8 cellular contexts compared by ENCODE assay signal in genomic region chr9:87497604-87498045, GRCh38. TPM values are rescaled to one million over a fixed set of nuclear protein-coding genes. Genes with fewer than 3 reads are reported as not detected.
A peak's percentile ranks its signal among the peaks of the same experiment; 100 is the strongest.
DNase-seq lines count a peak whose midpoint lies in the region; ATAC-seq, FAIRE-seq and TF ChIP-seq lines count a peak whose summit lies in the region.

DAPK1 (plus strand) TSS chr9:87497867; CDS start chr9:87499078, 1,211 bp downstream.

- H3K4me3 ChIP-seq in mammary epithelial cell (replicated peaks in 1 of 3; ENCODE audit: insufficient read depth in 1 of 3, low read depth in 2 of 3, low read length in 3 of 3) (peak within 1 kb of the TSS; percentile 57 to 77 (median 69)), small intestine (ENCODE audit: low read depth in 1 of 2, low read length in 2 of 2) (peak within 1 kb of the TSS; percentile 42 to 60)

- H3K4me2 ChIP-seq in mammary epithelial cell (ENCODE audit: insufficient read depth, low read depth, low read length): peak within 1 kb of the TSS; percentile 99

- no CpG with 5 or more reads among the region's 55 CpGs for WGBS in mammary epithelial cell (ENCODE audit: low coverage, missing lambda C conversion rate)
- WGBS in small intestine, 3 donors: 0 to 2% (median 1%) methylated on average over 47 to 55 of the region's 55 CpGs

- H3K79me2 ChIP-seq in mammary epithelial cell (ENCODE audit: insufficient read depth, low read length): no peaks in the 10 kb centered on the region

- H3K4me1 Mint-ChIP-seq in activated CD4-positive, alpha-beta T cell treated with anti-CD3 and anti-CD28 coated beads, Interleukin-2, amount 10 ng/mL, durations not matched to agents 24 days and 14 days: peaks cover 10% of the 10 kb centered on the region

- FAIRE-seq in small intestine (lab: Jason Lieb, UNC): no peak

- intact Hi-C loops in activated CD4-positive, alpha-beta T cell treated with anti-CD3 and anti-CD28 coated beads, Interleukin-2, amount 10 ng/mL, durations not matched to agents 24 days and 14 days (cut with micrococcal nuclease): no loop called here
- intact Hi-C loops in mammary epithelial cell (cut with micrococcal nuclease): loop anchor here (1.0 kb wide), 2 partner anchors 160 to 166 kb away; no protein-coding TSS in a partner anchor

- H3K27ac ChIP-seq in mammary epithelial cell (ENCODE audit: insufficient read depth, low read depth, low read length) (no peak within 1 kb of the TSS), small intestine (ENCODE audit: low read depth in 1 of 2, low read length in 1 of 2) (peak within 1 kb of the TSS; percentile 5 to 80)

- H3K27ac Mint-ChIP-seq in activated CD4-positive, alpha-beta T cell treated with anti-CD3 and anti-CD28 coated beads, Interleukin-2, amount 10 ng/mL, durations not matched to agents 24 days and 14 days: no peak within 1 kb of the TSS

- H3K9me3 Mint-ChIP-seq in activated CD4-positive, alpha-beta T cell treated with anti-CD3 and anti-CD28 coated beads, Interleukin-2, amount 10 ng/mL, durations not matched to agents 24 days and 14 days: no peaks in the 10 kb centered on the region

- H3K27me3 ChIP-seq in mammary epithelial cell (ENCODE audit: insufficient read depth, low read length): peaks cover 7% of the 10 kb centered on the region
- peaks cover 0 to 9% of the 10 kb centered on the region in 2 donors for H3K27me3 ChIP-seq in small intestine (ENCODE audit: control insufficient read depth in 2 of 2, insufficient read depth in 2 of 2, low read length in 2 of 2)

- peak within 1 kb of the TSS; percentile 61 for H3K4me3 Mint-ChIP-seq in activated CD4-positive, alpha-beta T cell treated with anti-CD3 and anti-CD28 coated beads, Interleukin-2, amount 10 ng/mL, durations not matched to agents 24 days and 14 days

- ATAC-seq in HG02588 (IDR thresholded peaks at IDR 0.05; ENCODE audit: unreplicated experiment) (peak; percentile 56), HG02623 (IDR thresholded peaks at IDR 0.05; ENCODE audit: unreplicated experiment) (no peak)

- no peak within 1 kb of the TSS for H3K9ac ChIP-seq in mammary epithelial cell (ENCODE audit: insufficient read depth, low read length)

- in situ Hi-C loops in mammary epithelial cell (cut with MboI; ENCODE audit: low sequenced_read_pairs in 2 of 2): no loop called here

- H4K20me1 ChIP-seq in mammary epithelial cell (ENCODE audit: insufficient read depth, low read length): no peaks in the 10 kb centered on the region

- H3K36me3 Mint-ChIP-seq in activated CD4-positive, alpha-beta T cell treated with anti-CD3 and anti-CD28 coated beads, Interleukin-2, amount 10 ng/mL, durations not matched to agents 24 days and 14 days (ENCODE audit: low read depth): no peaks in the 10 kb centered on the region

- CTCF ChIA-PET in mammary epithelial cell (lab: Charles Lee; ENCODE audit: low non-redundant PET): interaction anchor here (0.7 to 1.5 kb wide), 2 partner anchors 58 to 160 kb away, joined by 3 read pairs; no protein-coding TSS in a partner anchor

- DNase-seq in activated CD4-positive, alpha-beta T cell treated with anti-CD3 and anti-CD28 coated beads, Interleukin-2, amount 10 ng/mL, durations not matched to agents 24 days and 14 days: peak; percentile 60
- DNase-seq in activated CD4-positive, alpha-beta T cell treated with anti-CD3 and anti-CD28 coated beads for 4 hours: no peak
- DNase-seq in NCI-H526 treated with DMSO at 0.1 percent for 48 hours (lab: John Stamatoyannopoulos, UW) (peak; percentile 45), mammary epithelial cell (peak; percentile 44), islet precursor cell (peak; percentile 93), small intestine (peak; percentile 79)

- peaks cover 18% of the 10 kb centered on the region for H3K4me1 ChIP-seq in mammary epithelial cell (ENCODE audit: insufficient read depth, low read length)
- no peaks in the 10 kb centered on the region for H3K4me1 ChIP-seq in small intestine (ENCODE audit: control insufficient read depth in 2 of 2, insufficient read depth in 1 of 2, low read depth in 1 of 2, low read length in 1 of 2)

- no TSS peak for BruUV-seq in mammary epithelial cell (replicated peaks; lab: Mats Ljungman, UMichigan)

- peak within 1 kb of the TSS; percentile 92 for H2AFZ ChIP-seq in mammary epithelial cell (ENCODE audit: low read depth, low read length)

- dilution Hi-C loops in mammary epithelial cell (cut with HindIII; ENCODE audit: low sequenced_read_pairs): no loop called here

- TF ChIP-seq CTCF in mammary epithelial cell (conservative IDR thresholded peaks at IDR 0.05 in 1 of 2, IDR thresholded peaks at IDR 0.05 in 1 of 2; ENCODE audit: extremely low read depth in 1 of 2, insufficient read depth in 1 of 2, low read depth in 1 of 2, low read length in 2 of 2): no peak

- no peaks in the 10 kb centered on the region for H3K36me3 ChIP-seq in mammary epithelial cell (ENCODE audit: insufficient read depth, low read length)
- no peaks in the 10 kb centered on the region for H3K36me3 ChIP-seq in small intestine (ENCODE audit: control insufficient read depth in 2 of 2, insufficient read depth in 2 of 2, low read length in 2 of 2)

- H3K27me3 Mint-ChIP-seq in activated CD4-positive, alpha-beta T cell treated with anti-CD3 and anti-CD28 coated beads, Interleukin-2, amount 10 ng/mL, durations not matched to agents 24 days and 14 days: peaks cover 57% of the 10 kb centered on the region

- H3K9me3 ChIP-seq in mammary epithelial cell (replicated peaks; ENCODE audit: insufficient read depth, low read length) (no peaks in the 10 kb centered on the region), small intestine (ENCODE audit: control insufficient read depth, low read depth) (no peaks in the 10 kb centered on the region)

RNA-seq across cellular contexts. Expression of gene DAPK1, which starts in this region (rescaled TPM):
- total RNA-seq in activated CD4-positive, alpha-beta T cell treated with anti-CD3 and anti-CD28 coated beads, Interleukin-2, amount 10 ng/mL, durations not matched to agents 24 days and 14 days: 2.2 and 3.6 TPM in 2 replicates
- total RNA-seq in mammary epithelial cell: 10 to 100 TPM; 17.1 to 33.3 TPM
- polyA plus RNA-seq in mammary epithelial cell: 3.7 TPM
- 18.0 TPM for polyA minus RNA-seq in mammary epithelial cell
- 10 to 100 TPM in 1 of 3 donors, 1 to 10 TPM in 2; 6.8 to 10.3 (median 8.9) TPM for polyA plus RNA-seq in small intestine

Comparison
In these comparisons a context has a peak if more than half of its experiments do, and no peak if none do; other contexts are left out.
1. DNase-seq: peak in activated CD4-positive, alpha-beta T cell treated with anti-CD3 and anti-CD28 coated beads, Interleukin-2, amount 10 ng/mL, durations not matched to agents 24 days and 14 days (single experiment), NCI-H526 treated with DMSO at 0.1 percent for 48 hours (single experiment), mammary epithelial cell (single experiment), islet precursor cell (single experiment) and small intestine (single experiment); none in activated CD4-positive, alpha-beta T cell treated with anti-CD3 and anti-CD28 coated beads for 4 hours (0 of 2).